In genomic region chr19:55254625-55254977, GRCh38 we compare ENCODE assay signal across 8 cellular contexts. TPM values are rescaled to one million over a fixed set of nuclear protein-coding genes. Genes with fewer than 3 reads are reported as not detected.
DNase-seq lines count a peak whose midpoint lies in the region; ATAC-seq and TF ChIP-seq lines count a peak whose summit lies in the region.

No MANE protein-coding gene starts in this region.

- no peak for ATAC-seq in HG03097 (IDR thresholded peaks at IDR 0.05; ENCODE audit: low FRiP score, unreplicated experiment)

- H4K20me1 ChIP-seq in hepatocyte (ENCODE audit: insufficient read depth, poor library complexity, severe bottlenecking): peaks cover 87% of the 10 kb centered on the region

- H3K27me3 ChIP-seq in suprapubic skin: no peaks in the 10 kb centered on the region
- no peaks in the 10 kb centered on the region for H3K27me3 ChIP-seq in hepatocyte

- no peaks in the 10 kb centered on the region for H3K9me2 ChIP-seq in hepatocyte (replicated peaks; ENCODE audit: insufficient read depth)

- TF ChIP-seq CTCF in suprapubic skin (IDR thresholded peaks at IDR 0.05) (no peak), hepatocyte (IDR thresholded peaks at IDR 0.05; ENCODE audit: poor library complexity) (no peak)

- 74% methylated on average over 4 of the region's 6 CpGs for WGBS in suprapubic skin
- 89% methylated on average over 6 of the region's 6 CpGs for WGBS in hepatocyte (ENCODE audit: low lambda C conversion rate, missing lambda C conversion rate)

- H3K79me2 ChIP-seq in hepatocyte: peaks cover 89% of the 10 kb centered on the region

- no peaks in the 10 kb centered on the region for H3K9me3 Mint-ChIP-seq in T-helper 1 cell treated with Interleukin-12 subunit alpha and Interleukin-12 subunit beta and Interleukin-4 antibody, amounts not matched to agents 30 μg/mL and 1 μg/mL, for 36 hours
- no peaks in the 10 kb centered on the region for H3K9me3 Mint-ChIP-seq in activated CD4-positive, alpha-beta memory T cell treated with anti-CD3 and anti-CD28 coated beads for 36 hours
- no peaks in the 10 kb centered on the region for H3K9me3 Mint-ChIP-seq in immature natural killer cell

- H3K4me1 Mint-ChIP-seq in T-helper 1 cell treated with Interleukin-12 subunit alpha and Interleukin-12 subunit beta and Interleukin-4 antibody, amounts not matched to agents 30 μg/mL and 1 μg/mL, for 36 hours (ENCODE audit: low read depth): peaks cover 54% of the 10 kb centered on the region
- peaks cover 57% of the 10 kb centered on the region for H3K4me1 Mint-ChIP-seq in activated CD4-positive, alpha-beta memory T cell treated with anti-CD3 and anti-CD28 coated beads for 36 hours (ENCODE audit: low read depth)
- peaks cover 78 to 82% of the 10 kb centered on the region in 2 donors for H3K4me1 Mint-ChIP-seq in immature natural killer cell

- TF ChIP-seq EP300 in suprapubic skin (IDR thresholded peaks at IDR 0.05): no peak

- H3K4me1 ChIP-seq in suprapubic skin (peaks cover 71% of the 10 kb centered on the region), hepatocyte (ENCODE audit: insufficient read depth) (peaks cover 19% of the 10 kb centered on the region)

- no peak overlapping the region for H2AFZ ChIP-seq in hepatocyte

- TF ChIP-seq POLR2A in suprapubic skin (IDR thresholded peaks at IDR 0.05): no peak

- H3K9me3 ChIP-seq in suprapubic skin: no peaks in the 10 kb centered on the region
- no peaks in the 10 kb centered on the region for H3K9me3 ChIP-seq in hepatocyte (ENCODE audit: low read depth)

- intact Hi-C loops in activated CD4-positive, alpha-beta memory T cell treated with anti-CD3 and anti-CD28 coated beads for 36 hours (cut with micrococcal nuclease): loop anchor here (10.0 kb wide), 1 partner anchor 80 kb away; no protein-coding TSS in a partner anchor

- DNase-seq in T-helper 1 cell (no peak), immature natural killer cell (no peak), suprapubic skin (ENCODE audit: low spot score in 2 of 2) (no peak), NCI-H2029 treated with DMSO at 0.1 percent for 48 hours (lab: John Stamatoyannopoulos, UW) (no peak), hepatocyte (ENCODE audit: low spot score) (no peak)
- DNase-seq in activated CD4-positive, alpha-beta memory T cell treated with anti-CD3 and anti-CD28 coated beads for 36 hours: no peak

- peak overlapping the region; percentile 100 for H3K4me3 Mint-ChIP-seq in T-helper 1 cell treated with Interleukin-12 subunit alpha and Interleukin-12 subunit beta and Interleukin-4 antibody, amounts not matched to agents 30 μg/mL and 1 μg/mL, for 36 hours
- H3K4me3 Mint-ChIP-seq in activated CD4-positive, alpha-beta memory T cell treated with anti-CD3 and anti-CD28 coated beads for 36 hours: peak overlapping the region; percentile 93
- peak overlapping the region; percentile 97 to 100 (median 98) for H3K4me3 Mint-ChIP-seq in immature natural killer cell

- CTCF ChIA-PET in activated CD4-positive, alpha-beta memory T cell treated with anti-CD3 and anti-CD28 coated beads for 36 hours (lab: Charles Lee): interaction anchor here (0.9 to 2.6 kb wide), 6 partner anchors 47 to 399 kb away, joined by 3 to 9 read pairs (median 3); partner anchors contain the start of gene KMT5C

- H3K4me3 ChIP-seq in suprapubic skin: peak overlapping the region; percentile 39
- H3K4me3 ChIP-seq in hepatocyte: no peak overlapping the region

- H3K36me3 ChIP-seq in suprapubic skin (no peaks in the 10 kb centered on the region), hepatocyte (replicated peaks; ENCODE audit: insufficient read depth, low read depth) (no peaks in the 10 kb centered on the region)

- H3K4me2 ChIP-seq in hepatocyte: no peak overlapping the region

- H3K27me3 Mint-ChIP-seq in T-helper 1 cell treated with Interleukin-12 subunit alpha and Interleukin-12 subunit beta and Interleukin-4 antibody, amounts not matched to agents 30 μg/mL and 1 μg/mL, for 36 hours (ENCODE audit: low read depth): no peaks in the 10 kb centered on the region
- H3K27me3 Mint-ChIP-seq in activated CD4-positive, alpha-beta memory T cell treated with anti-CD3 and anti-CD28 coated beads for 36 hours: no peaks in the 10 kb centered on the region
- H3K27me3 Mint-ChIP-seq in immature natural killer cell (ENCODE audit: low read depth in 3 of 3): peaks cover 9 to 26% (median 16%) of the 10 kb centered on the region in 3 donors

- POLR2A ChIA-PET in activated CD4-positive, alpha-beta memory T cell treated with anti-CD3 and anti-CD28 coated beads for 36 hours (lab: Charles Lee): interaction anchor here (1.1 to 3.9 kb wide), 4 partner anchors 25 to 153 kb away, joined by 3 to 18 read pairs (median 10); partner anchors contain the start of genes HSPBP1, RPL28 and UBE2S

- H3K27ac ChIP-seq in suprapubic skin (peak overlapping the region; percentile 49), hepatocyte (no peak overlapping the region)

- H3K27ac Mint-ChIP-seq in T-helper 1 cell treated with Interleukin-12 subunit alpha and Interleukin-12 subunit beta and Interleukin-4 antibody, amounts not matched to agents 30 μg/mL and 1 μg/mL, for 36 hours: peak overlapping the region; percentile 98
- peak overlapping the region; percentile 98 for H3K27ac Mint-ChIP-seq in activated CD4-positive, alpha-beta memory T cell treated with anti-CD3 and anti-CD28 coated beads for 36 hours
- H3K27ac Mint-ChIP-seq in immature natural killer cell: peak overlapping the region; percentile 96 to 99 (median 99)

- H3K36me3 Mint-ChIP-seq in T-helper 1 cell treated with Interleukin-12 subunit alpha and Interleukin-12 subunit beta and Interleukin-4 antibody, amounts not matched to agents 30 μg/mL and 1 μg/mL, for 36 hours (ENCODE audit: low read depth): peaks cover 47% of the 10 kb centered on the region
- H3K36me3 Mint-ChIP-seq in activated CD4-positive, alpha-beta memory T cell treated with anti-CD3 and anti-CD28 coated beads for 36 hours: peaks cover 44% of the 10 kb centered on the region
- H3K36me3 Mint-ChIP-seq in immature natural killer cell: peaks cover 0 to 3% (median 2%) of the 10 kb centered on the region in 3 donors

RNA-seq across cellular contexts. Expression of gene PPP6R1, which starts 4.2 kb away (rescaled TPM):
- 100 to 1,000 TPM; 180 to 200 TPM for total RNA-seq in activated CD4-positive, alpha-beta memory T cell treated with anti-CD3 and anti-CD28 coated beads for 36 hours
- polyA plus RNA-seq in immature natural killer cell (100 to 1,000 TPM in 1 of 3 donors, 10 to 100 TPM in 2; 43.1 to 123 (median 47.9) TPM), hepatocyte (76.0 and 79.3 TPM in 2 replicates)
- total RNA-seq in suprapubic skin (10 to 100 TPM; 49.0 to 56.2 (median 51.3) TPM), hepatocyte (37.1 and 39.5 TPM in 2 replicates)

RNA-seq across cellular contexts. Expression of gene HSPBP1, which starts 25.3 kb away (rescaled TPM):
- total RNA-seq in activated CD4-positive, alpha-beta memory T cell treated with anti-CD3 and anti-CD28 coated beads for 36 hours: 10 to 100 TPM; 45.0 to 45.4 TPM
- polyA plus RNA-seq in immature natural killer cell: 10 to 100 TPM; 42.6 to 46.7 (median 46.3) TPM
- 10 to 100 TPM; 17.9 to 46.7 (median 36.7) TPM for total RNA-seq in suprapubic skin
- 31.5 and 33.9 TPM in 2 replicates for total RNA-seq in hepatocyte
- polyA plus RNA-seq in hepatocyte: 52.2 and 54.5 TPM in 2 replicates

RNA-seq across cellular contexts. Expression of gene TMEM86B, which starts 26.0 kb away (rescaled TPM):
- 1 to 10 TPM; 4.8 to 6.5 TPM for total RNA-seq in activated CD4-positive, alpha-beta memory T cell treated with anti-CD3 and anti-CD28 coated beads for 36 hours
- polyA plus RNA-seq in immature natural killer cell (1 to 10 TPM in 1 of 3 donors, under 1 TPM in 1, not detected in 1; 0.59 to 2.4 TPM), hepatocyte (48.6 and 62.3 TPM in 2 replicates)
- total RNA-seq in suprapubic skin (1 to 10 TPM; 2.0 to 9.4 (median 4.2) TPM), hepatocyte (18.6 and 21.1 TPM in 2 replicates)

RNA-seq across cellular contexts. Expression of gene BRSK1, which starts 29.2 kb away (rescaled TPM):
- total RNA-seq in activated CD4-positive, alpha-beta memory T cell treated with anti-CD3 and anti-CD28 coated beads for 36 hours: 1 to 10 TPM; 3.3 to 5.6 TPM
- polyA plus RNA-seq in immature natural killer cell (not detected), hepatocyte (2.4 and 2.7 TPM in 2 replicates)
- total RNA-seq in suprapubic skin (1 to 10 TPM in 3 of 4 donors, under 1 TPM in 1; 0.68 to 2.3 (median 1.6) TPM), hepatocyte (3.3 and 13.2 TPM in 2 replicates)

RNA-seq across cellular contexts. Expression of gene PTPRH, which starts 45.3 kb away (rescaled TPM):
- total RNA-seq in activated CD4-positive, alpha-beta memory T cell treated with anti-CD3 and anti-CD28 coated beads for 36 hours: not detected
- polyA plus RNA-seq in immature natural killer cell (not detected), hepatocyte (7.2 and 7.3 TPM in 2 replicates)
- total RNA-seq in suprapubic skin (1 to 10 TPM in 2 of 4 donors, under 1 TPM in 1, not detected in 1; 0.34 to 1.4 (median 1.1) TPM), hepatocyte (30.9 and 31.5 TPM in 2 replicates)
